Comparison of ENCODE assay signal across 10 cellular contexts in genomic region chr1:1419812-1420653, GRCh38. TPM values are rescaled to one million over a fixed set of nuclear protein-coding genes. Genes with fewer than 3 reads are reported as not detected.
DNase-seq lines count a peak whose midpoint lies in the region; ATAC-seq and TF ChIP-seq lines count a peak whose summit lies in the region.
"Had no signal": no experiment of that assay in that cellular context is flagged by ENCODE, and none has a peak within 500 bp of the region (broad histone marks: within the 10 kb centered on the region; RNA-seq: fewer than 3 reads in every experiment).

No MANE protein-coding gene starts in this region.

- peak; percentile 78 to 83 for ATAC-seq in activated T-cell treated with anti-CD3 and anti-CD28 coated beads, Interleukin-2, amount 50 U/mL, for 4 hours
- peak; percentile 79 for ATAC-seq in mucosa of descending colon
- no peak for ATAC-seq in activated CD8-positive, alpha-beta memory T cell treated with anti-CD3 and anti-CD28 coated beads, Interleukin-2, amount 10 ng/mL, durations not matched to agents 7 days and 5 days
- ATAC-seq: K562 had no signal

- CTCF ChIA-PET in activated CD8-positive, alpha-beta memory T cell treated with anti-CD3 and anti-CD28 coated beads, Interleukin-2, amount 10 ng/mL, durations not matched to agents 7 days and 5 days (lab: Charles Lee): no interaction called here

- DNase-seq in activated T-cell treated with anti-CD3 and anti-CD28 coated beads, Interleukin-2, amount 50 U/mL, for 4 hours: no peak
- no peak for DNase-seq in activated T-cell treated with anti-CD3 and anti-CD28 coated beads, Interleukin-2, amount 50 U/mL, for 24 hours
- no peak for DNase-seq in epithelial cell of esophagus (ENCODE audit: low read depth)
- DNase-seq in mucosa of descending colon: peak in 2 of 3 donors; percentile 44
- DNase-seq in activated CD8-positive, alpha-beta memory T cell treated with anti-CD3 and anti-CD28 coated beads, Interleukin-2, amount 10 ng/mL, durations not matched to agents 7 days and 5 days: no peak
- DNase-seq in activated CD8-positive, alpha-beta memory T cell treated with anti-CD3 and anti-CD28 coated beads, Interleukin-2, amount 50 U/mL, for 48 hours: no peak
- no peak for DNase-seq in MV-4-11 (lab: John Stamatoyannopoulos, UW)
- DNase-seq: T-helper 2 cell had no signal

- TF ChIP-seq CTCF in epithelial cell of esophagus (IDR thresholded peaks at IDR 0.05; ENCODE audit: insufficient read depth, low read depth, low read length, missing control alignments) (no peak), mucosa of descending colon (IDR thresholded peaks at IDR 0.05) (no peak)

- H3K36me3 Mint-ChIP-seq in activated T-cell treated with anti-CD3 and anti-CD28 coated beads, Interleukin-2, amount 50 U/mL, for 4 hours (ENCODE audit: insufficient read depth): no peaks in the 10 kb centered on the region
- H3K36me3 Mint-ChIP-seq in activated T-cell treated with anti-CD3 and anti-CD28 coated beads, Interleukin-2, amount 50 U/mL, for 24 hours (ENCODE audit: low read depth): no peaks in the 10 kb centered on the region
- H3K36me3 Mint-ChIP-seq in activated CD8-positive, alpha-beta memory T cell treated with anti-CD3 and anti-CD28 coated beads, Interleukin-2, amount 10 ng/mL, durations not matched to agents 7 days and 5 days: no peaks in the 10 kb centered on the region

- no peak overlapping the region for H3K27ac Mint-ChIP-seq in activated T-cell treated with anti-CD3 and anti-CD28 coated beads, Interleukin-2, amount 50 U/mL, for 24 hours
- no peak overlapping the region for H3K27ac Mint-ChIP-seq in activated CD8-positive, alpha-beta memory T cell treated with anti-CD3 and anti-CD28 coated beads, Interleukin-2, amount 10 ng/mL, durations not matched to agents 7 days and 5 days

- H3K4me1 Mint-ChIP-seq in activated T-cell treated with anti-CD3 and anti-CD28 coated beads, Interleukin-2, amount 50 U/mL, for 4 hours (ENCODE audit: low read depth): peaks cover 1% of the 10 kb centered on the region
- H3K4me1 Mint-ChIP-seq in activated T-cell treated with anti-CD3 and anti-CD28 coated beads, Interleukin-2, amount 50 U/mL, for 24 hours (ENCODE audit: low read depth): peaks cover 16% of the 10 kb centered on the region
- H3K4me1 Mint-ChIP-seq in activated CD8-positive, alpha-beta memory T cell treated with anti-CD3 and anti-CD28 coated beads, Interleukin-2, amount 10 ng/mL, durations not matched to agents 7 days and 5 days: peaks cover 24% of the 10 kb centered on the region

- no peaks in the 10 kb centered on the region for H3K9me3 ChIP-seq in mucosa of descending colon

- H3K36me3 ChIP-seq in mucosa of descending colon (ENCODE audit: low read depth) (no peaks in the 10 kb centered on the region), urinary bladder (ENCODE audit: insufficient read depth) (no peaks in the 10 kb centered on the region)

- H3K27me3 Mint-ChIP-seq in activated T-cell treated with anti-CD3 and anti-CD28 coated beads, Interleukin-2, amount 50 U/mL, for 4 hours (ENCODE audit: low read depth): peaks cover 20% of the 10 kb centered on the region
- peaks cover 27% of the 10 kb centered on the region for H3K27me3 Mint-ChIP-seq in activated T-cell treated with anti-CD3 and anti-CD28 coated beads, Interleukin-2, amount 50 U/mL, for 24 hours
- H3K27me3 Mint-ChIP-seq in activated CD8-positive, alpha-beta memory T cell treated with anti-CD3 and anti-CD28 coated beads, Interleukin-2, amount 10 ng/mL, durations not matched to agents 7 days and 5 days: peaks cover 14% of the 10 kb centered on the region

- peak overlapping the region; percentile 42 for H3K27ac ChIP-seq in urinary bladder (ENCODE audit: low read depth)

- H3K9me3 Mint-ChIP-seq in activated T-cell treated with anti-CD3 and anti-CD28 coated beads, Interleukin-2, amount 50 U/mL, for 4 hours: no peaks in the 10 kb centered on the region
- no peaks in the 10 kb centered on the region for H3K9me3 Mint-ChIP-seq in activated T-cell treated with anti-CD3 and anti-CD28 coated beads, Interleukin-2, amount 50 U/mL, for 24 hours
- no peaks in the 10 kb centered on the region for H3K9me3 Mint-ChIP-seq in activated CD8-positive, alpha-beta memory T cell treated with anti-CD3 and anti-CD28 coated beads, Interleukin-2, amount 10 ng/mL, durations not matched to agents 7 days and 5 days (ENCODE audit: low read depth)

- intact Hi-C loops in mucosa of descending colon (cut with DNase I, micrococcal nuclease): no loop called here

- WGBS in urinary bladder: 12% methylated on average over 112 of the region's 112 CpGs

- H3K4me1 ChIP-seq in mucosa of descending colon (ENCODE audit: low read depth) (peaks cover 6% of the 10 kb centered on the region), urinary bladder (ENCODE audit: insufficient read depth) (no peaks in the 10 kb centered on the region)

- H3K4me3 Mint-ChIP-seq in activated T-cell treated with anti-CD3 and anti-CD28 coated beads, Interleukin-2, amount 50 U/mL, for 4 hours: no peak overlapping the region
- no peak overlapping the region for H3K4me3 Mint-ChIP-seq in activated T-cell treated with anti-CD3 and anti-CD28 coated beads, Interleukin-2, amount 50 U/mL, for 24 hours
- H3K4me3 Mint-ChIP-seq in activated CD8-positive, alpha-beta memory T cell treated with anti-CD3 and anti-CD28 coated beads, Interleukin-2, amount 10 ng/mL, durations not matched to agents 7 days and 5 days: no peak overlapping the region

- H3K4me3 ChIP-seq in epithelial cell of esophagus (ENCODE audit: low read length) (peak overlapping the region; percentile 45), mucosa of descending colon (no peak overlapping the region), urinary bladder (ENCODE audit: low read depth, low read length) (peak overlapping the region; percentile 69)
- H3K4me3 ChIP-seq: K562 had no signal

RNA-seq across cellular contexts. Expression of gene ANKRD65, which starts 1.0 kb away (rescaled TPM):
- total RNA-seq in activated T-cell treated with anti-CD3 and anti-CD28 coated beads, Interleukin-2, amount 50 U/mL, for 4 hours: under 1 TPM in 1 of 3 donors, not detected in 2; 0.15 TPM
- total RNA-seq in mucosa of descending colon (10 to 100 TPM in 1 of 3 donors, 1 to 10 TPM in 1, under 1 TPM in 1; 0.81 to 11.3 (median 1.9) TPM), urinary bladder (5.8 TPM)
- polyA plus RNA-seq in urinary bladder: 17.7 TPM
- not detected for total RNA-seq in activated CD8-positive, alpha-beta memory T cell treated with anti-CD3 and anti-CD28 coated beads, Interleukin-2, amount 10 ng/mL, durations not matched to agents 7 days and 5 days
- total RNA-seq: K562 had no signal
- polyA plus RNA-seq: K562 had no signal

RNA-seq across cellular contexts. Expression of gene MRPL20, which starts 12.9 kb away (rescaled TPM):
- 100 to 1,000 TPM; 254 to 300 (median 271) TPM for total RNA-seq in activated T-cell treated with anti-CD3 and anti-CD28 coated beads, Interleukin-2, amount 50 U/mL, for 4 hours
- total RNA-seq in mucosa of descending colon (100 to 1,000 TPM in 2 of 3 donors, 10 to 100 TPM in 1; 75.7 to 106 (median 105) TPM), urinary bladder (55.1 TPM)
- polyA plus RNA-seq in urinary bladder: 183 TPM
- 100 to 1,000 TPM in 1 of 2 experiments, 10 to 100 TPM in 1; 95.2 to 130 TPM for total RNA-seq in activated CD8-positive, alpha-beta memory T cell treated with anti-CD3 and anti-CD28 coated beads, Interleukin-2, amount 10 ng/mL, durations not matched to agents 7 days and 5 days

RNA-seq across cellular contexts. Expression of gene VWA1, which starts 15.5 kb away (rescaled TPM):
- total RNA-seq in activated T-cell treated with anti-CD3 and anti-CD28 coated beads, Interleukin-2, amount 50 U/mL, for 4 hours: under 1 TPM; 0.18 to 0.58 (median 0.19) TPM
- 10 to 100 TPM; 38.5 to 89.4 (median 74.3) TPM for total RNA-seq in mucosa of descending colon
- total RNA-seq in urinary bladder: 15.2 TPM
- polyA plus RNA-seq in urinary bladder: 214 TPM
- under 1 TPM; 0.20 to 0.28 TPM for total RNA-seq in activated CD8-positive, alpha-beta memory T cell treated with anti-CD3 and anti-CD28 coated beads, Interleukin-2, amount 10 ng/mL, durations not matched to agents 7 days and 5 days

RNA-seq across cellular contexts. Expression of gene CCNL2, which starts 20.9 kb away (rescaled TPM):
- 100 to 1,000 TPM; 112 to 127 (median 118) TPM for total RNA-seq in activated T-cell treated with anti-CD3 and anti-CD28 coated beads, Interleukin-2, amount 50 U/mL, for 4 hours
- total RNA-seq in mucosa of descending colon (100 to 1,000 TPM; 123 to 172 (median 151) TPM), urinary bladder (226 TPM)
- 146 TPM for polyA plus RNA-seq in urinary bladder
- total RNA-seq in activated CD8-positive, alpha-beta memory T cell treated with anti-CD3 and anti-CD28 coated beads, Interleukin-2, amount 10 ng/mL, durations not matched to agents 7 days and 5 days: 100 to 1,000 TPM; 120 to 124 TPM

RNA-seq across cellular contexts. Expression of gene ATAD3C, which starts 29.5 kb away (rescaled TPM):
- total RNA-seq in activated T-cell treated with anti-CD3 and anti-CD28 coated beads, Interleukin-2, amount 50 U/mL, for 4 hours: 1 to 10 TPM in 1 of 3 donors, under 1 TPM in 2; 0.33 to 1.1 (median 0.74) TPM
- 1 to 10 TPM in 1 of 3 donors, under 1 TPM in 2; 0.35 to 1.4 (median 0.55) TPM for total RNA-seq in mucosa of descending colon
- total RNA-seq in urinary bladder: 0.26 TPM
- 3.3 TPM for polyA plus RNA-seq in urinary bladder
- total RNA-seq in activated CD8-positive, alpha-beta memory T cell treated with anti-CD3 and anti-CD28 coated beads, Interleukin-2, amount 10 ng/mL, durations not matched to agents 7 days and 5 days: under 1 TPM; 0.38 to 0.87 TPM

Comparison
In these comparisons a context has a peak if more than half of its experiments do, and no peak if none do; other contexts are left out.
1. DNase-seq: peak in mucosa of descending colon (2 of 3); none in activated T-cell treated with anti-CD3 and anti-CD28 coated beads, Interleukin-2, amount 50 U/mL, for 4 hours (single experiment), activated T-cell treated with anti-CD3 and anti-CD28 coated beads, Interleukin-2, amount 50 U/mL, for 24 hours (single experiment), epithelial cell of esophagus (single experiment), activated CD8-positive, alpha-beta memory T cell treated with anti-CD3 and anti-CD28 coated beads, Interleukin-2, amount 10 ng/mL, durations not matched to agents 7 days and 5 days (single experiment), activated CD8-positive, alpha-beta memory T cell treated with anti-CD3 and anti-CD28 coated beads, Interleukin-2, amount 50 U/mL, for 48 hours (single experiment) and MV-4-11 (single experiment).
2. RNA of gene VWA1, which starts 15.5 kb away (total RNA-seq): 38.5 to 89.4 TPM in mucosa of descending colon and 15.2 TPM in urinary bladder (single experiment); 0.20 to 0.28 TPM in activated CD8-positive, alpha-beta memory T cell treated with anti-CD3 and anti-CD28 coated beads, Interleukin-2, amount 10 ng/mL, durations not matched to agents 7 days and 5 days and 0.18 to 0.58 TPM in activated T-cell treated with anti-CD3 and anti-CD28 coated beads, Interleukin-2, amount 50 U/mL, for 4 hours; every median in the first group is over 10 times any median in the second.